8 cellular contexts compared by ENCODE assay signal in the genomic region with DNA sequence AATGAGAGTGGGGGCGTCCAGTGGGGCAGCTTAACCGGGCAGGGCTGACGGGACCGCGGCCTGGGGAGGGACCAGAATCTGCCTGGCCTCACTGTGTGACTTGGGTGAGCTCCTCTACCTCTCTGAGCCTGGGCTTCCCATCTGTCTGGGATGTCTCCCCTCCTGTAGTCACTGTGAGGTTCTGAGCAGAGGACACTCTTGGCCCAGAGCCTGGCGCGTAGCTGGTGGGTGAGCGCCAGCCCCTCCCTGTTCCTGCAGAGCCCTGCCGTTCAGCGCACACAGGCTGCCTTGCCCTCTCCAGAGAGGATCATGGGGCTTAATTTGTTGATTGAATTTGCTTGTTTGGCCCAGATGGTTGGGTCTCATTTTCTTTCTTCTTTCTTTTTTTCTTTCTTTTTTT. TPM values are rescaled to one million over a fixed set of nuclear protein-coding genes. Genes with fewer than 3 reads are reported as not detected.
DNase-seq lines count a peak whose midpoint lies in the region; ATAC-seq, FAIRE-seq and TF ChIP-seq lines count a peak whose summit lies in the region.
"Not testable (repeated sequence)": the region's sequence is repeated elsewhere in the genome, so short reads cannot be mapped to it uniquely, and the experiment has no call there.

No MANE protein-coding gene starts in this region.

- not testable (repeated sequence) for TF ChIP-seq CTCF in pancreas (IDR thresholded peaks at IDR 0.05); upper lobe of left lung (IDR thresholded peaks at IDR 0.05)

- TF ChIP-seq POLR2A in upper lobe of left lung (IDR thresholded peaks at IDR 0.05) = not testable (repeated sequence)

- H3K27me3 ChIP-seq in pancreas, upper lobe of left lung: not testable (repeated sequence)

- WGBS in pancreas, 2 donors = 67 to 73% methylated on average over 6 to 10 of the region's 10 CpGs
- WGBS in upper lobe of left lung, 2 donors = 62 to 67% methylated on average over 5 to 10 of the region's 10 CpGs

- not testable (repeated sequence) for TF ChIP-seq EP300 in upper lobe of left lung (IDR thresholded peaks at IDR 0.05)

- not testable (repeated sequence) for H3K4me1 ChIP-seq in pancreas, upper lobe of left lung

- DNase-seq in COLO668 (lab: John Stamatoyannopoulos, UW; ENCODE audit: unreplicated experiment) (peak; percentile 63), NCI-H1694 treated with DMSO at 0.1 percent for 48 hours (lab: John Stamatoyannopoulos, UW) (peak; percentile 83), NCI-H446 (lab: John Stamatoyannopoulos, UW) (peak; percentile 30 to 76), SHP77 treated with DMSO at 0.1 percent for 48 hours (lab: John Stamatoyannopoulos, UW) (peak; percentile 29), left cardiac atrium (peak; percentile 66), pancreas (peak in 1 of 6 donors; percentile 66), upper lobe of left lung (peak in 1 of 2 donors; percentile 83)

- not testable (repeated sequence) for H3K9me3 ChIP-seq in pancreas, upper lobe of left lung

- intact Hi-C loops in left cardiac atrium (cut with DNase I); pancreas (cut with DNase I): not testable (repeated sequence)

- not testable (repeated sequence) for H3K4me3 ChIP-seq in pancreas, upper lobe of left lung

- H3K36me3 ChIP-seq in pancreas, upper lobe of left lung: not testable (repeated sequence)

- H3K27ac ChIP-seq in pancreas, upper lobe of left lung: not testable (repeated sequence)

- ATAC-seq in esophagus mucosa = peak; percentile 23
- peak; percentile 53 to 89 for ATAC-seq in left cardiac atrium
- ATAC-seq in pancreas = peak in 3 of 4 donors; percentile 25 to 53 (median 44)
- peak; percentile 9 to 48 for ATAC-seq in upper lobe of left lung (ENCODE audit: low FRiP score in 2 of 2)

- FAIRE-seq in pancreas (lab: Jason Lieb, UNC) = not testable (repeated sequence)

RNA-seq across cellular contexts. Expression of a gene that starts 7.2 kb away (rescaled TPM):
- 0.48 TPM for total RNA-seq in esophagus mucosa
- 10 to 100 TPM; 12.5 to 26.3 TPM for total RNA-seq in left cardiac atrium
- total RNA-seq in pancreas = 10 to 100 TPM in 4 of 6 donors, 1 to 10 TPM in 2; 6.6 to 15.7 (median 12.7) TPM
- polyA plus RNA-seq in pancreas = 10 to 100 TPM; 45.5 to 74.9 TPM
- total RNA-seq in upper lobe of left lung = 10 to 100 TPM in 1 of 6 donors, 1 to 10 TPM in 3, under 1 TPM in 2; 0.39 to 10.5 (median 1.4) TPM
